9 cellular contexts compared by ENCODE assay signal in genomic region chr10:79403441-79404230, GRCh38. TPM values are rescaled to one million over a fixed set of nuclear protein-coding genes. Genes with fewer than 3 reads are reported as not detected.
DNase-seq lines count a peak whose midpoint lies in the region; ATAC-seq and TF ChIP-seq lines count a peak whose summit lies in the region.
"Had no signal": no experiment of that assay in that cellular context is flagged by ENCODE, and none has a peak within 500 bp of the region (broad histone marks: within the 10 kb centered on the region; RNA-seq: fewer than 3 reads in every experiment).

No MANE protein-coding gene starts in this region.

- no peaks in the 10 kb centered on the region for H3K9me3 ChIP-seq in CD8-positive, alpha-beta memory T cell (ENCODE audit: low read length)

- no peaks in the 10 kb centered on the region for H3K4me1 Mint-ChIP-seq in CD8-positive, alpha-beta memory T cell

- H3K27me3 Mint-ChIP-seq in CD8-positive, alpha-beta memory T cell: peaks cover 0 to 1% of the 10 kb centered on the region in 2 donors

- no peak overlapping the region for H3K4me3 ChIP-seq in H7 (ENCODE audit: insufficient read depth, low read depth, low read length)
- H3K4me3 ChIP-seq in CD8-positive, alpha-beta memory T cell (ENCODE audit: low read length): no peak overlapping the region

- H3K36me3 ChIP-seq in H7 (replicated peaks; ENCODE audit: control insufficient read depth, insufficient read depth, low read length): no peaks in the 10 kb centered on the region
- no peaks in the 10 kb centered on the region for H3K36me3 ChIP-seq in CD8-positive, alpha-beta memory T cell (ENCODE audit: insufficient read depth, low read length)

- H3K9me3 Mint-ChIP-seq in CD8-positive, alpha-beta memory T cell: no peaks in the 10 kb centered on the region

- peak; percentile 86 for DNase-seq in H7
- DNase-seq in iPS-NIHi7 (ENCODE audit: extremely low spot score): peak; percentile 53
- peak; percentile 83 for DNase-seq in sciatic nerve (ENCODE audit: low spot score)
- DNase-seq in omental fat pad (ENCODE audit: low spot score): no peak
- DNase-seq in CD8-positive, alpha-beta memory T cell: no peak

- peak overlapping the region in 1 of 8 donors; percentile 32 for H3K27ac Mint-ChIP-seq in CD8-positive, alpha-beta memory T cell

- no peaks in the 10 kb centered on the region for H3K4me1 ChIP-seq in CD8-positive, alpha-beta memory T cell (ENCODE audit: insufficient read depth, low read length)

- no peak overlapping the region for H3K4me3 Mint-ChIP-seq in CD8-positive, alpha-beta memory T cell

- ATAC-seq in sciatic nerve (peak; percentile 32), omental fat pad (ENCODE audit: low FRiP score) (no peak), HG02763 (IDR thresholded peaks at IDR 0.05; ENCODE audit: unreplicated experiment) (no peak), GM21717 (IDR thresholded peaks at IDR 0.05; ENCODE audit: unreplicated experiment) (no peak)
- ATAC-seq: Panc1 had no signal

- no peaks in the 10 kb centered on the region for H3K27me3 ChIP-seq in H7 (ENCODE audit: control insufficient read depth, insufficient read depth, low read length)
- no peaks in the 10 kb centered on the region for H3K27me3 ChIP-seq in CD8-positive, alpha-beta memory T cell (ENCODE audit: insufficient read depth, low read length, poor library complexity, severe bottlenecking)

- TF ChIP-seq CTCF in omental fat pad (IDR thresholded peaks at IDR 0.05): no peak

- POLR2A ChIA-PET in CD8-positive, alpha-beta memory T cell (lab: Charles Lee): no interaction called here

- no peaks in the 10 kb centered on the region for H3K36me3 Mint-ChIP-seq in CD8-positive, alpha-beta memory T cell

- intact Hi-C loops in sciatic nerve (cut with DNase I): no loop called here

- H3K27ac ChIP-seq in cingulate gyrus (ENCODE audit: low read depth, low read length): peak overlapping the region; percentile 99
- H3K27ac ChIP-seq in CD8-positive, alpha-beta memory T cell (ENCODE audit: low read depth, low read length): no peak overlapping the region

- CTCF ChIA-PET in CD8-positive, alpha-beta memory T cell (lab: Charles Lee): no interaction called here

RNA-seq across cellular contexts. Expression of gene ZCCHC24, which starts 41.8 kb away (rescaled TPM):
- 7.5 and 9.0 TPM in 2 replicates for total RNA-seq in H7 (2014; rRNA removed; shearing (Covaris generic))
- total RNA-seq in sciatic nerve (150 TPM), omental fat pad (10 to 100 TPM; 47.1 to 73.6 (median 55.5) TPM)
- total RNA-seq in CD8-positive, alpha-beta memory T cell: under 1 TPM; 0.83 to 1.00 TPM
- 1.4 TPM for polyA plus RNA-seq in CD8-positive, alpha-beta memory T cell

RNA-seq across cellular contexts. Expression of gene PPIF, which starts 56.4 kb away (rescaled TPM):
- 78.6 and 87.5 TPM in 2 replicates for total RNA-seq in H7 (2014; rRNA removed; shearing (Covaris generic))
- total RNA-seq in sciatic nerve (18.8 TPM), omental fat pad (100 to 1,000 TPM in 2 of 4 donors, 10 to 100 TPM in 2; 34.2 to 141 (median 94.5) TPM)
- total RNA-seq in CD8-positive, alpha-beta memory T cell: 100 to 1,000 TPM; 173 to 181 TPM
- polyA plus RNA-seq in CD8-positive, alpha-beta memory T cell: 13.7 TPM

Comparison
In these comparisons a context has a peak if more than half of its experiments do, and no peak if none do; other contexts are left out.
1. DNase-seq: peak in H7 (single experiment), iPS-NIHi7 (single experiment) and sciatic nerve (single experiment); none in omental fat pad (single experiment) and CD8-positive, alpha-beta memory T cell (0 of 5).